12 cellular contexts compared by ENCODE assay signal in the genomic region with DNA sequence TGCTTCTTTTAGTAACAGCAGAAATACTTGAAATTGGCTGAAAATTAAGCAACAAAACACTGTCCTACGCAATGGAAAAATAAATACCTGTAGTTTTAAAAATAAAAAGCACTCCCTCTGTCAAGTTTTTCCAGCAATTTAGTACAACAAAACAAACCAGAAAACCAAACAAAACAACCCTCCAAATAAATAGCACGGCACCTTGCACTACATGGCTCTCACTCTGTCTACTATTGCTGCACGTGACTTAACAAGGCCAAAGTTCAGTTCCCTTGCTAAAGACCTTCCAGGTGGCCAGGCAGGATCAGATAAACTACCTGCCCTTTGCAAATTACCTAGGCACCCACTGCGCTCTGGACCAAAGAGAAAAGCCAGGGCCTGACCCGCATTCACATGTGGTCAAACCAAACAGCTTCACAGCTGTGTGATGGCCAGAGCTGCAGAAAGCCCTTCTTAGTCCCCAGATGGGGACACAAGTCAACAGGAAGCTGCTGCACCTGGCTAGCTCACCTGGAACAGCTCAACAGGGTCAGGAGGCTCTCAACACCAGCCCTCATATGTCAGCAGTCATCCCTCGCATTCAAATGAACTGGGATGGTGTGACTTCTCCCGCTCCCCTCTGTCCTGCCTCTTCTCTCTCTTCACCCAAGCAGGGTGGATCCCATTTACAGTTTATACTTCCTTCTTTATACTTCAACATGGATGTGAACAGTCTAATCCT.
DNase-seq lines count a peak whose midpoint lies in the region; ATAC-seq and TF ChIP-seq lines count a peak whose summit lies in the region.
"Had no signal": no experiment of that assay in that cellular context is flagged by ENCODE, and none has a peak within 500 bp of the region (broad histone marks: within the 10 kb centered on the region; RNA-seq: fewer than 3 reads in every experiment).

No MANE protein-coding gene starts in this region.

- no peaks in the 10 kb centered on the region for H4K20me1 ChIP-seq in MM.1S (ENCODE audit: insufficient read depth, low read length)

- peak overlapping the region; percentile 33; the same call in 1 of the 2 replicates for H3K9ac ChIP-seq in MM.1S (ENCODE audit: low read length)

- DNase-seq in CD4-positive, alpha-beta T cell: no peak
- DNase-seq in MM.1S (peak; percentile 95), caudate nucleus (lab: John Stamatoyannopoulos, UW) (no peak), SKM-1 treated with dmso at 0.1 percent for 144 hours (lab: John Stamatoyannopoulos, UW; ENCODE audit: unreplicated experiment) (no peak), medulla oblongata (ENCODE audit: extremely low spot score) (no peak), head of caudate nucleus (no peak)
- DNase-seq: effector CD8-positive, alpha-beta T cell; H7; NCI-H1930 had no signal

- peaks cover 15% of the 10 kb centered on the region for H3K36me3 Mint-ChIP-seq in CD4-positive, alpha-beta T cell (ENCODE audit: low read depth)

- no peak overlapping the region for H3K27ac ChIP-seq in CD4-positive, alpha-beta T cell (ENCODE audit: low read depth, low read length)
- H3K27ac ChIP-seq in MM.1S (ENCODE audit: low read length) (peak overlapping the region; percentile 75), caudate nucleus (ENCODE audit: low read depth, low read length) (peak overlapping the region; percentile 38), neutrophil (peak overlapping the region; percentile 99)

- CTCF ChIA-PET in CD4-positive, alpha-beta T cell (lab: Charles Lee): interaction anchor here (1.4 to 1.8 kb wide), 2 partner anchors 64 to 85 kb away, joined by 3 to 5 read pairs; no protein-coding TSS in a partner anchor

- H3K4me1 ChIP-seq in MM.1S (ENCODE audit: low read length) (peaks cover 62% of the 10 kb centered on the region), neutrophil (ENCODE audit: control insufficient read depth in 1 of 2, insufficient read depth in 1 of 2, low read depth in 1 of 2, low read length in 1 of 2) (peaks cover 75 to 90% of the 10 kb centered on the region in 2 experiments)

- no peak overlapping the region for H3K4me3 Mint-ChIP-seq in CD4-positive, alpha-beta T cell

- intact Hi-C loops in CD4-positive, alpha-beta T cell (cut with DNase I, micrococcal nuclease): loop anchor here in 1 of 2 experiments (5.0 kb wide), 1 partner anchor 63 kb away; no protein-coding TSS in a partner anchor
- intact Hi-C loops in head of caudate nucleus (cut with DNase I): no loop called here

- POLR2A ChIA-PET in CD4-positive, alpha-beta T cell (lab: Charles Lee): interaction anchor here (0.6 kb wide), 2 partner anchors 19 to 39 kb away, joined by 3 read pairs; no protein-coding TSS in a partner anchor

- no peaks in the 10 kb centered on the region for H3K27me3 ChIP-seq in CD4-positive, alpha-beta T cell (ENCODE audit: control insufficient read depth, insufficient read depth, low read length)
- H3K27me3 ChIP-seq in MM.1S (replicated peaks; ENCODE audit: insufficient read depth, low read length) (no peaks in the 10 kb centered on the region), neutrophil (no peaks in the 10 kb centered on the region)

- H3K9me3 ChIP-seq in CD4-positive, alpha-beta T cell (ENCODE audit: control insufficient read depth, low read length): no peaks in the 10 kb centered on the region
- no peaks in the 10 kb centered on the region for H3K9me3 ChIP-seq in MM.1S (replicated peaks; ENCODE audit: insufficient read depth, low read length)
- no peaks in the 10 kb centered on the region for H3K9me3 ChIP-seq in neutrophil

- no peak for ATAC-seq in CD4-positive, alpha-beta T cell (ENCODE audit: poor library complexity)
- ATAC-seq in GM19463 (IDR thresholded peaks at IDR 0.05; ENCODE audit: unreplicated experiment): no peak

- no peak overlapping the region for H2AFZ ChIP-seq in MM.1S (ENCODE audit: low read length)

- no peaks in the 10 kb centered on the region for H3K9me3 Mint-ChIP-seq in CD4-positive, alpha-beta T cell
- H3K9me3 Mint-ChIP-seq: activated T-helper 2 cell treated with anti-CD3 and anti-CD28 coated beads, Interferon-gamma antibody, Interleukin-2, Interleukin-4, amounts not matched to agents 10 μg/mL and 5 μg/mL and 100 μg/mL, durations not matched to agents 14 hours and 24 hours and 36 hours had no signal

- no peaks in the 10 kb centered on the region for H3K36me3 ChIP-seq in MM.1S (replicated peaks; ENCODE audit: insufficient read depth, low read length)
- H3K36me3 ChIP-seq in neutrophil: no peaks in the 10 kb centered on the region

- H3K27ac Mint-ChIP-seq in CD4-positive, alpha-beta T cell: peak overlapping the region; percentile 94
- H3K27ac Mint-ChIP-seq: activated T-helper 2 cell treated with anti-CD3 and anti-CD28 coated beads, Interferon-gamma antibody, Interleukin-2, Interleukin-4, amounts not matched to agents 10 μg/mL and 5 μg/mL and 100 μg/mL, durations not matched to agents 14 hours and 24 hours and 36 hours had no signal

- peaks cover 69% of the 10 kb centered on the region for H3K4me1 Mint-ChIP-seq in CD4-positive, alpha-beta T cell (ENCODE audit: low read depth)

- no peaks in the 10 kb centered on the region for H3K9me2 ChIP-seq in MM.1S (replicated peaks; ENCODE audit: insufficient read depth, low read length)

- H3F3A ChIP-seq in MM.1S (ENCODE audit: insufficient read depth, low read length): peaks cover 42% of the 10 kb centered on the region

- H3K79me2 ChIP-seq in MM.1S (ENCODE audit: low read length): peaks cover 88% of the 10 kb centered on the region

- H3K27me3 Mint-ChIP-seq in CD4-positive, alpha-beta T cell: no peaks in the 10 kb centered on the region

- peak overlapping the region; percentile 37 for H3K4me2 ChIP-seq in MM.1S (ENCODE audit: low read depth, low read length)

- no peak for TF ChIP-seq CTCF in CD4-positive, alpha-beta T cell (IDR thresholded peaks at IDR 0.05)
- TF ChIP-seq CTCF in MM.1S (IDR thresholded peaks at IDR 0.05; ENCODE audit: low read length) (no peak), neutrophil (IDR thresholded peaks at IDR 0.05) (no peak)

- H3K4me3 ChIP-seq in MM.1S (ENCODE audit: low read length): no peak overlapping the region
- peak overlapping the region in 1 of 2 experiments; percentile 11 for H3K4me3 ChIP-seq in neutrophil (ENCODE audit: low read depth in 1 of 2, low read length in 1 of 2)
